In the genomic region with DNA sequence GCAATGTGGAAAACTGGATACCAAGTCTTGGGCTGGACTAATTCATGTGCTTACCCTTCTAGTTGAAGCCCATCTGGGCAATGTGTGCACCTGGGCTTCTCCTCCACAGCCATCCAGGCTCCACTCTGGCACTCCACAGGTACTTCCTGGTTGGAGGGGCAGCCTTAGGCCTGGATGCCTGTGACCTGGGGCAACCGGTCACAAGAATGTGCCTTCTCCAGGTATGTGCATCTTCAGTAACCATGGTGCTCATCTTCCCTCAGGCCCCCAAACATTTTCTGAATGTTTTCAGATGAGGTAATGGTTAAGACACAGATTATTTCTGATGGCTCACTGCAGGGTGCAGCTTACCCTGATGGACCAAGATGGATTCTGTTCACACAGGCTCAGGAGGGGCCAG, we compare ENCODE assay signal across 1 cellular context.
TF ChIP-seq lines count a peak whose summit lies in the region.

No MANE protein-coding gene starts in this region.

TF ChIP-seq in WTC11, 78 proteins besides CTCF, POLR2A, EP300 and RAD21:
- TF ChIP-seq MAX (CRISPR knock-in tag; IDR thresholded peaks at IDR 0.05) (no peak), ZNF138 (CRISPR knock-in tag; conservative IDR thresholded peaks at IDR 0.05) (no peak), GABPB1 (CRISPR knock-in tag; IDR thresholded peaks at IDR 0.05) (no peak), ZNF219 (CRISPR knock-in tag; IDR thresholded peaks at IDR 0.05; ENCODE audit: borderline replicate concordance) (no peak), ZNF232 (CRISPR knock-in tag; IDR thresholded peaks at IDR 0.05) (no peak), SMAD3 (CRISPR knock-in tag; IDR thresholded peaks at IDR 0.05; ENCODE audit: borderline replicate concordance) (no peak)
- TF ChIP-seq, protein P1, sequence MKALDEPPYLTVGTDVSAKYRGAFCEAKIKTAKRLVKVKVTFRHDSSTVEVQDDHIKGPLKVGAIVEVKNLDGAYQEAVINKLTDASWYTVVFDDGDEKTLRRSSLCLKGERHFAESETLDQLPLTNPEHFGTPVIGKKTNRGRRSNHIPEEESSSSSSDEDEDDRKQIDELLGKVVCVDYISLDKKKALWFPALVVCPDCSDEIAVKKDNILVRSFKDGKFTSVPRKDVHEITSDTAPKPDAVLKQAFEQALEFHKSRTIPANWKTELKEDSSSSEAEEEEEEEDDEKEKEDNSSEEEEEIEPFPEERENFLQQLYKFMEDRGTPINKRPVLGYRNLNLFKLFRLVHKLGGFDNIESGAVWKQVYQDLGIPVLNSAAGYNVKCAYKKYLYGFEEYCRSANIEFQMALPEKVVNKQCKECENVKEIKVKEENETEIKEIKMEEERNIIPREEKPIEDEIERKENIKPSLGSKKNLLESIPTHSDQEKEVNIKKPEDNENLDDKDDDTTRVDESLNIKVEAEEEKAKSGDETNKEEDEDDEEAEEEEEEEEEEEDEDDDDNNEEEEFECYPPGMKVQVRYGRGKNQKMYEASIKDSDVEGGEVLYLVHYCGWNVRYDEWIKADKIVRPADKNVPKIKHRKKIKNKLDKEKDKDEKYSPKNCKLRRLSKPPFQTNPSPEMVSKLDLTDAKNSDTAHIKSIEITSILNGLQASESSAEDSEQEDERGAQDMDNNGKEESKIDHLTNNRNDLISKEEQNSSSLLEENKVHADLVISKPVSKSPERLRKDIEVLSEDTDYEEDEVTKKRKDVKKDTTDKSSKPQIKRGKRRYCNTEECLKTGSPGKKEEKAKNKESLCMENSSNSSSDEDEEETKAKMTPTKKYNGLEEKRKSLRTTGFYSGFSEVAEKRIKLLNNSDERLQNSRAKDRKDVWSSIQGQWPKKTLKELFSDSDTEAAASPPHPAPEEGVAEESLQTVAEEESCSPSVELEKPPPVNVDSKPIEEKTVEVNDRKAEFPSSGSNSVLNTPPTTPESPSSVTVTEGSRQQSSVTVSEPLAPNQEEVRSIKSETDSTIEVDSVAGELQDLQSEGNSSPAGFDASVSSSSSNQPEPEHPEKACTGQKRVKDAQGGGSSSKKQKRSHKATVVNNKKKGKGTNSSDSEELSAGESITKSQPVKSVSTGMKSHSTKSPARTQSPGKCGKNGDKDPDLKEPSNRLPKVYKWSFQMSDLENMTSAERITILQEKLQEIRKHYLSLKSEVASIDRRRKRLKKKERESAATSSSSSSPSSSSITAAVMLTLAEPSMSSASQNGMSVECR (CRISPR knock-in tag; IDR thresholded peaks at IDR 0.05; ENCODE audit: borderline replicate concordance), result no peak
- TF ChIP-seq, protein P2, sequence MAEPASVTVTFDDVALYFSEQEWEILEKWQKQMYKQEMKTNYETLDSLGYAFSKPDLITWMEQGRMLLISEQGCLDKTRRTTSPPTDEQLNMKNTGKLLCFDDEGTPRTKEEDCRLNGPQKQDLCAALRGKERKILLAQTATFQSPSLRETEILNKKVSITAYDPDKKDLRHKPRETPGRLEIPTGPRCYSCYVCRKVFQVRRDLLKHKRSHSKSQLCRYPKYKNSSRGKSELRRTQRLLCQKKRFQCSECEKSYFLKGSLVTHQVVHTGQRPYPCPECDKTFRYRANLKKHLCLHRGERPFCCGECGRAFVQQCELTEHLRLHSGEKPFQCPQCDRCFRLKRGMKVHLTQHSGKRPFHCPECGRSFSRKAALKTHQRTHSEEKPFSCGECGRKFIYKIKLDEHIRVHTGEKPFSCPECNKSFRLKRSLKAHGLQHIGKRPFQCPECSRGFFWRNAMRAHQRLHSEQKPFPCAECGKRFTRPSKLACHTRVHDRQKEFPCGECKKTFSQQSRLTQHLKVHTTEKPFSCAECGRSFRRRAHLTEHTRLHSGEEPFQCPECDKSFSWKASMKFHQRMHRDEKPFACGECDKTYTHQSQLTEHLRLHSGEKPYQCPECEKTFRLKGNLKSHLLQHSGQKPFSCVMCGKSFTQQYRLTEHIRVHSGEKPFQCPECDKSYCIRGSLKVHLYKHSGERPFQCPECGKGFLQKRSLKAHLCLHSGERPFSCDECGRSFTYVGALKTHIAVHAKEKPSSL (CRISPR knock-in tag; conservative IDR thresholded peaks at IDR 0.05), result no peak
